In genomic region chr9:108078823-108079222, GRCh38 we compare ENCODE assay signal across 16 cellular contexts.
"Had no signal": no experiment of that assay in that cellular context is flagged by ENCODE, and none has a peak within 500 bp of the region (broad histone marks: within the 10 kb centered on the region; RNA-seq: fewer than 3 reads in every experiment).

No MANE protein-coding gene starts in this region.

- H3K27me3 ChIP-seq: gastrocnemius medialis, tibial artery, uterus had no signal

- H3K36me3 ChIP-seq: gastrocnemius medialis, left ventricle myocardium inferior, neutrophil, tibial artery, uterus had no signal

- H3K9me3 ChIP-seq: gastrocnemius medialis, left ventricle myocardium inferior, neutrophil, tibial artery, uterus had no signal

- H3K4me3 ChIP-seq: gastrocnemius medialis, left ventricle myocardium inferior, tibial artery, uterus had no signal

- DNase-seq: activated CD4-positive, alpha-beta memory T cell treated with anti-CD3 and anti-CD28 coated beads for 36 hours; activated CD4-positive, alpha-beta T cell treated with anti-CD3 and anti-CD28 coated beads for 36 hours; activated CD8-positive, alpha-beta memory T cell treated with anti-CD3 and anti-CD28 coated beads, Interleukin-2, amount 10 ng/mL, durations not matched to agents 7 days and 5 days; activated naive CD4-positive, alpha-beta T cell treated with anti-CD3 and anti-CD28 coated beads, Interleukin-2, amount 50 U/mL, for 16 hours; activated T-cell treated with anti-CD3 and anti-CD28 coated beads, Interleukin-2, amount 50 U/mL, for 1 hour; erythroblast; left ventricle myocardium inferior; naive thymus-derived CD8-positive, alpha-beta T cell; stimulated activated CD4-positive, alpha-beta T cell treated with anti-CD3 and anti-CD28 coated beads, Interleukin-2, amount 100 ng/mL, for 48 hours; T1000; uterus had no signal

- ATAC-seq: activated CD4-positive, alpha-beta T cell treated with anti-CD3 and anti-CD28 coated beads for 36 hours; activated CD8-positive, alpha-beta memory T cell treated with anti-CD3 and anti-CD28 coated beads, Interleukin-2, amount 10 ng/mL, durations not matched to agents 7 days and 5 days; gastrocnemius medialis; naive thymus-derived CD8-positive, alpha-beta T cell; stimulated activated memory B cell treated with anti-CD40 and anti-IgM and Interleukin-4, amounts not matched to agents 10 μg/mL and 1 μg/mL and 100 μg/mL, for 72 hours had no signal

- H3K4me1 ChIP-seq: parathyroid adenoma, tibial artery, uterus had no signal

- H3K27ac ChIP-seq: gastrocnemius medialis, left ventricle myocardium inferior, neutrophil, parathyroid adenoma, tibial artery, uterus had no signal
